8 cellular contexts compared by ENCODE assay signal in the genomic region with DNA sequence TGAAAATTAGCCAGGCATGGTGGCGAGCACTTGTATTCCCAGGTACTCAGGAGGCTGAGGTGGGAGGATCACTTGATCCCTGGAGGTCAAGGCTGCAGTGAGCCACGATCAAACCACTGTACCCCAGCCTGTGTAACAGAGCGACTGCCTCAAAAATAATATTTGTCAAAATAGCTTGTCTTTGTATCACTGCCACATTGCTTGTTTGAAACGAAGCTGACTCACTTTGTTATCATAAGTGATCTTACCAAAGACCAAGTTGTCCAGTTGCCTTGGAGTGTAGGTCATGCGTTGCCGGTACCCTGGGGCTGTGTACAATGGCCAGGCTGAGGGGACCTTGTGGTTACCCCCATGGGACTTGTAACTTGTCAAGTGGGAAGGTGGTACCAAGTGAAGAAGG. TPM values are rescaled to one million over a fixed set of nuclear protein-coding genes. Genes with fewer than 3 reads are reported as not detected.
DNase-seq lines count a peak whose midpoint lies in the region; ATAC-seq, FAIRE-seq and TF ChIP-seq lines count a peak whose summit lies in the region.
"Not testable (repeated sequence)": the region's sequence is repeated elsewhere in the genome, so short reads cannot be mapped to it uniquely, and the experiment has no call there.

No MANE protein-coding gene starts in this region.

- H3K4me2 ChIP-seq in PC-9 = peak overlapping the region; percentile 40; the same call in 1 of the 2 replicates

- not testable (repeated sequence) for H3F3A ChIP-seq in PC-9 (ENCODE audit: insufficient read depth, low read depth)

- H3K36me3 ChIP-seq in ACC112 (ENCODE audit: insufficient read depth, low read length); PC-9 (ENCODE audit: low read depth); thoracic aorta: not testable (repeated sequence)

- POLR2A ChIA-PET in PC-9 (lab: Charles Lee; ENCODE audit: unreplicated experiment) = not testable (repeated sequence)

- H2AFZ ChIP-seq in ACC112 (ENCODE audit: low read length, unreplicated experiment); PC-9: not testable (repeated sequence)

- peak; percentile 84 for FAIRE-seq in H54 (lab: Jason Lieb, UNC)

- TF ChIP-seq POLR2A in H54 (IDR thresholded peaks at IDR 0.05; ENCODE audit: low read depth, low read length) = not testable (repeated sequence)

- BruUV-seq in PC-9 (replicated peaks; lab: Mats Ljungman, UMichigan) = not testable (repeated sequence)

- TF ChIP-seq CTCF in PC-9 (conservative IDR thresholded peaks at IDR 0.05); choroid plexus epithelial cell (conservative IDR thresholded peaks at IDR 0.05; ENCODE audit: low read depth, low read length); thoracic aorta (IDR thresholded peaks at IDR 0.05): not testable (repeated sequence)

- H3K27ac ChIP-seq in ACC112 (ENCODE audit: low read depth, low read length) (peak overlapping the region; percentile 47; the same call in 1 of the 2 replicates), PC-9 (peak overlapping the region; percentile 41; the same call in 1 of the 2 replicates)
- not testable (repeated sequence) for H3K27ac ChIP-seq in thoracic aorta

- intact Hi-C loops in PC-9 (cut with micrococcal nuclease; ENCODE audit: unreplicated experiment) = not testable (repeated sequence)

- H3K79me2 ChIP-seq in ACC112 (ENCODE audit: control insufficient read depth, insufficient read depth, low read length, unreplicated experiment) = peaks cover 34% of the 10 kb centered on the region
- peaks cover 28% of the 10 kb centered on the region for H3K79me2 ChIP-seq in PC-9 (ENCODE audit: low read depth)

- ATAC-seq in thoracic aorta (ENCODE audit: insufficient number of reproducible peaks, low FRiP score, low read depth) = peak; percentile 63

- H3K27me3 ChIP-seq in ACC112 (ENCODE audit: insufficient read depth, low read length); PC-9 (ENCODE audit: insufficient read depth, low read depth); thoracic aorta (replicated peaks; ENCODE audit: insufficient read depth): not testable (repeated sequence)

- CTCF ChIA-PET in PC-9 (lab: Charles Lee) = not testable (repeated sequence)

- H4K20me1 ChIP-seq in PC-9 (ENCODE audit: insufficient read depth) = not testable (repeated sequence)

- H3K9me2 ChIP-seq in PC-9 (ENCODE audit: insufficient read depth) = not testable (repeated sequence)

- not testable (repeated sequence) for H3K4me3 ChIP-seq in ACC112 (ENCODE audit: low read depth, low read length); PC-9; choroid plexus epithelial cell (ENCODE audit: low read depth, low read length); thoracic aorta

- DNase-seq in H54 (ENCODE audit: insufficient read length, low spot score); thoracic aorta (ENCODE audit: low spot score): not testable (repeated sequence)
- DNase-seq in PC-9 (peak in 1 of 2 experiments; percentile 59), astrocyte of the hippocampus (ENCODE audit: low read depth, low spot score) (peak; percentile 30), choroid plexus epithelial cell (ENCODE audit: low read depth) (peak; percentile 61), fibroblast of peridontal ligament (ENCODE audit: extremely low read depth) (peak; percentile 32), islet precursor cell (peak; percentile 11)

- not testable (repeated sequence) for H3K9me3 ChIP-seq in PC-9 (ENCODE audit: insufficient read depth, low read depth); thoracic aorta

- not testable (repeated sequence) for H3K4me1 ChIP-seq in ACC112 (ENCODE audit: control insufficient read depth, insufficient read depth, low read length, unreplicated experiment)
- H3K4me1 ChIP-seq in PC-9 (replicated peaks; ENCODE audit: insufficient read depth) (peaks cover 18% of the 10 kb centered on the region), thoracic aorta (ENCODE audit: control insufficient read depth in 1 of 2, low read depth in 2 of 2) (peaks cover 0 to 16% of the 10 kb centered on the region in 2 donors)

RNA-seq across cellular contexts. Expression of a gene that starts 21.9 kb away (rescaled TPM):
- total RNA-seq in PC-9 (2021) (93.5 and 120 TPM in 2 replicates), thoracic aorta (10 to 100 TPM; 79.1 to 97.4 TPM)

RNA-seq across cellular contexts. Expression of a gene that starts 59.2 kb away (rescaled TPM):
- total RNA-seq in PC-9 (2021) (33.0 and 41.1 TPM in 2 replicates), thoracic aorta (10 to 100 TPM; 36.8 to 45.5 TPM)

RNA-seq across cellular contexts. Expression of a gene that starts 59.5 kb away (rescaled TPM):
- 84.5 and 109 TPM in 2 replicates for total RNA-seq in PC-9 (2021)
- total RNA-seq in thoracic aorta = 100 to 1,000 TPM; 101 to 165 TPM
